Comparison of ENCODE assay signal across 26 cellular contexts in genomic region chr2:216546231-216546630, GRCh38. TPM values are rescaled to one million over a fixed set of nuclear protein-coding genes. Genes with fewer than 3 reads are reported as not detected.
DNase-seq lines count a peak whose midpoint lies in the region; ATAC-seq and TF ChIP-seq lines count a peak whose summit lies in the region.
"Had no signal": no experiment of that assay in that cellular context is flagged by ENCODE, and none has a peak within 500 bp of the region (broad histone marks: within the 10 kb centered on the region; RNA-seq: fewer than 3 reads in every experiment).

No MANE protein-coding gene starts in this region.

- H3K36me3 Mint-ChIP-seq in chondrocyte (ENCODE audit: low read depth) = no peaks in the 10 kb centered on the region
- no peaks in the 10 kb centered on the region for H3K36me3 Mint-ChIP-seq in nephron (ENCODE audit: low read depth)
- peaks cover 2% of the 10 kb centered on the region for H3K36me3 Mint-ChIP-seq in effector memory CD8-positive, alpha-beta T cell (ENCODE audit: insufficient read depth)
- H3K36me3 Mint-ChIP-seq: activated naive CD4-positive, alpha-beta T cell treated with anti-CD3 and anti-CD28 coated beads, Interleukin-2, amount 50 U/mL, for 24 hours had no signal

- WGBS in aorta, 2 donors = 54 to 56% methylated on average over 2 of the region's 2 CpGs
- 72 to 94% (median 81%) methylated on average over 2 of the region's 2 CpGs for WGBS in stomach, 5 donors

- no peaks in the 10 kb centered on the region for H3K36me3 ChIP-seq in right atrium auricular region
- no peaks in the 10 kb centered on the region for H3K36me3 ChIP-seq in aorta (ENCODE audit: control insufficient read depth in 1 of 2, insufficient read depth in 2 of 2, low read length in 1 of 2)
- no peaks in the 10 kb centered on the region for H3K36me3 ChIP-seq in stomach
- H3K36me3 ChIP-seq: BLaER1 treated with 17β-estradiol and CSF1 and Interleukin-3, amounts not matched to agents 10 nM and 100 nM; neutrophil; prostate gland; tibial nerve had no signal

- intact Hi-C loops in Right ventricle myocardium superior (cut with DNase I) (no loop called here), aorta (cut with DNase I) (loop anchor here in 1 of 2 donors (2.0 kb wide), 1 partner anchor 27 kb away; no protein-coding TSS in a partner anchor), stomach (cut with DNase I; ENCODE audit: low total_unique reads) (no loop called here)

- H3K27me3 ChIP-seq in right atrium auricular region = no peaks in the 10 kb centered on the region
- H3K27me3 ChIP-seq in aorta (ENCODE audit: control insufficient read depth in 1 of 2, insufficient read depth in 2 of 2, low read length in 1 of 2) = no peaks in the 10 kb centered on the region
- H3K27me3 ChIP-seq in stomach = no peaks in the 10 kb centered on the region
- H3K27me3 ChIP-seq: tibial nerve had no signal

- H3K4me1 ChIP-seq in right atrium auricular region (peaks cover 0 to 56% of the 10 kb centered on the region in 2 donors), aorta (ENCODE audit: control insufficient read depth in 1 of 2, insufficient read depth in 2 of 2, low read length in 2 of 2) (peaks cover 9 to 10% of the 10 kb centered on the region in 2 donors), stomach (peaks cover 0 to 45% (median 15%) of the 10 kb centered on the region in 4 donors)

- TF ChIP-seq CTCF in right atrium auricular region (IDR thresholded peaks at IDR 0.05) (no peak), chondrocyte (IDR thresholded peaks at IDR 0.05) (no peak), nephron (IDR thresholded peaks at IDR 0.05; ENCODE audit: unreplicated experiment in 3 of 3) (no peak), stomach (IDR thresholded peaks at IDR 0.05) (no peak), GM20000 (IDR thresholded peaks at IDR 0.05; ENCODE audit: extremely low read depth, missing control alignments) (no peak)

- no peaks in the 10 kb centered on the region for H3K9me3 Mint-ChIP-seq in chondrocyte (ENCODE audit: low read depth)
- no peaks in the 10 kb centered on the region for H3K9me3 Mint-ChIP-seq in nephron
- H3K9me3 Mint-ChIP-seq in effector memory CD8-positive, alpha-beta T cell = no peaks in the 10 kb centered on the region
- H3K9me3 Mint-ChIP-seq: activated naive CD4-positive, alpha-beta T cell treated with anti-CD3 and anti-CD28 coated beads, Interleukin-2, amount 50 U/mL, for 24 hours; stimulated activated naive CD8-positive, alpha-beta T cell treated with anti-CD3 and anti-CD28 coated beads, Interleukin-15, Interleukin-2, amounts not matched to agents 100 ng/mL and 50 ng/mL, for 24 hours had no signal

- H3K4me3 Mint-ChIP-seq in chondrocyte (ENCODE audit: unreplicated experiment) (no peak overlapping the region), nephron (no peak overlapping the region)
- no peak overlapping the region for H3K4me3 Mint-ChIP-seq in effector memory CD8-positive, alpha-beta T cell
- H3K4me3 Mint-ChIP-seq: activated naive CD4-positive, alpha-beta T cell treated with anti-CD3 and anti-CD28 coated beads, Interleukin-2, amount 50 U/mL, for 24 hours; stimulated activated naive CD8-positive, alpha-beta T cell treated with anti-CD3 and anti-CD28 coated beads, Interleukin-15, Interleukin-2, amounts not matched to agents 100 ng/mL and 50 ng/mL, for 24 hours had no signal

- TF ChIP-seq EP300 in stomach (IDR thresholded peaks at IDR 0.05) = no peak

- TF ChIP-seq POLR2A in stomach (IDR thresholded peaks at IDR 0.05) = no peak

- H3K27me3 Mint-ChIP-seq in chondrocyte (ENCODE audit: low read depth) = no peaks in the 10 kb centered on the region
- no peaks in the 10 kb centered on the region for H3K27me3 Mint-ChIP-seq in nephron (ENCODE audit: low read depth)
- H3K27me3 Mint-ChIP-seq in effector memory CD8-positive, alpha-beta T cell = peaks cover 5 to 21% of the 10 kb centered on the region in 2 donors

- H3K9me3 ChIP-seq in right atrium auricular region (no peaks in the 10 kb centered on the region), aorta (ENCODE audit: control insufficient read depth, low read length) (no peaks in the 10 kb centered on the region), stomach (no peaks in the 10 kb centered on the region)
- H3K9me3 ChIP-seq: BLaER1 treated with 17β-estradiol and CSF1 and Interleukin-3, amounts not matched to agents 10 nM and 100 nM; neutrophil; prostate gland; tibial nerve had no signal

- H3K27ac Mint-ChIP-seq in chondrocyte (ENCODE audit: unreplicated experiment) (peak overlapping the region; percentile 55), nephron (peak overlapping the region in 2 of 3 experiments; percentile 47 to 65)
- H3K27ac Mint-ChIP-seq in effector memory CD8-positive, alpha-beta T cell = no peak overlapping the region
- H3K27ac Mint-ChIP-seq: activated naive CD4-positive, alpha-beta T cell treated with anti-CD3 and anti-CD28 coated beads, Interleukin-2, amount 50 U/mL, for 24 hours; stimulated activated naive CD8-positive, alpha-beta T cell treated with anti-CD3 and anti-CD28 coated beads, Interleukin-15, Interleukin-2, amounts not matched to agents 100 ng/mL and 50 ng/mL, for 24 hours had no signal

- no peak for DNase-seq in right atrium auricular region (ENCODE audit: low spot score)
- DNase-seq in Right ventricle myocardium superior = no peak
- no peak for DNase-seq in chondrocyte (ENCODE audit: low spot score)
- no peak for DNase-seq in aorta
- no peak for DNase-seq in stomach
- DNase-seq in GM20000 (ENCODE audit: low spot score) = no peak
- DNase-seq in effector memory CD8-positive, alpha-beta T cell = no peak
- DNase-seq: ACHN; activated CD4-positive, CD25-positive, alpha-beta regulatory T cell; anterior cingulate cortex; central memory CD4-positive, alpha-beta T cell; dermis blood vessel endothelial cell; DMS53; kidney glomerular epithelial cell; NCI-H187; NCI-H524; PC-3; SIG-M5 had no signal

- no peak overlapping the region for H3K4me3 ChIP-seq in right atrium auricular region
- no peak overlapping the region for H3K4me3 ChIP-seq in aorta (ENCODE audit: low read length in 2 of 2)
- no peak overlapping the region for H3K4me3 ChIP-seq in stomach
- H3K4me3 ChIP-seq: BLaER1 treated with 17β-estradiol and CSF1 and Interleukin-3, amounts not matched to agents 10 nM and 100 nM; prostate gland; skin epidermis; tibial nerve had no signal

- peak overlapping the region; percentile 66 to 92 for H3K27ac ChIP-seq in right atrium auricular region
- H3K27ac ChIP-seq in aorta (ENCODE audit: low read depth in 1 of 2, low read length in 2 of 2) = peak overlapping the region; percentile 62 to 100
- peak overlapping the region in 2 of 5 donors; percentile 8 to 49 for H3K27ac ChIP-seq in stomach
- H3K27ac ChIP-seq: BLaER1 treated with 17β-estradiol and CSF1 and Interleukin-3, amounts not matched to agents 10 nM and 100 nM; neutrophil; tibial nerve had no signal

- ATAC-seq in Right ventricle myocardium superior (ENCODE audit: poor library complexity) (no peak), aorta (ENCODE audit: low FRiP score) (no peak)
- no peak for ATAC-seq in effector memory CD8-positive, alpha-beta T cell (replicated peaks)
- ATAC-seq: PC-3 had no signal

- H3K4me1 Mint-ChIP-seq in chondrocyte (ENCODE audit: low read depth) = peaks cover 67% of the 10 kb centered on the region
- peaks cover 47% of the 10 kb centered on the region for H3K4me1 Mint-ChIP-seq in nephron
- peaks cover 0 to 3% of the 10 kb centered on the region in 2 donors for H3K4me1 Mint-ChIP-seq in effector memory CD8-positive, alpha-beta T cell (ENCODE audit: low read depth in 2 of 2)
- H3K4me1 Mint-ChIP-seq: activated naive CD4-positive, alpha-beta T cell treated with anti-CD3 and anti-CD28 coated beads, Interleukin-2, amount 50 U/mL, for 24 hours had no signal

RNA-seq across cellular contexts. Expression of gene RPL37A, which starts 47.6 kb away (rescaled TPM):
- total RNA-seq in right atrium auricular region (1,000 to 10,000 TPM in 1 of 2 donors, 100 to 1,000 TPM in 1; 425 to 1,004 TPM), Right ventricle myocardium superior (1,979 TPM), chondrocyte (2,015 to 2,317 TPM (median 2,049 TPM) in 3 replicates), aorta (1,000 to 10,000 TPM; 1,684 to 1,766 TPM), stomach (1,000 to 10,000 TPM in 3 of 5 donors, 100 to 1,000 TPM in 2; 115 to 2,609 (median 1,927) TPM)
- polyA plus RNA-seq in aorta (1,000 to 10,000 TPM; 4,723 to 6,118 TPM), stomach (1,000 to 10,000 TPM; 4,475 to 5,853 (median 5,579) TPM)

Comparison
In these comparisons a context has a peak if more than half of its experiments do, and no peak if none do; other contexts are left out.
1. H3K27ac Mint-ChIP-seq: peak in chondrocyte (single experiment) and nephron (2 of 3); none in effector memory CD8-positive, alpha-beta T cell (0 of 2).